In the genomic region with DNA sequence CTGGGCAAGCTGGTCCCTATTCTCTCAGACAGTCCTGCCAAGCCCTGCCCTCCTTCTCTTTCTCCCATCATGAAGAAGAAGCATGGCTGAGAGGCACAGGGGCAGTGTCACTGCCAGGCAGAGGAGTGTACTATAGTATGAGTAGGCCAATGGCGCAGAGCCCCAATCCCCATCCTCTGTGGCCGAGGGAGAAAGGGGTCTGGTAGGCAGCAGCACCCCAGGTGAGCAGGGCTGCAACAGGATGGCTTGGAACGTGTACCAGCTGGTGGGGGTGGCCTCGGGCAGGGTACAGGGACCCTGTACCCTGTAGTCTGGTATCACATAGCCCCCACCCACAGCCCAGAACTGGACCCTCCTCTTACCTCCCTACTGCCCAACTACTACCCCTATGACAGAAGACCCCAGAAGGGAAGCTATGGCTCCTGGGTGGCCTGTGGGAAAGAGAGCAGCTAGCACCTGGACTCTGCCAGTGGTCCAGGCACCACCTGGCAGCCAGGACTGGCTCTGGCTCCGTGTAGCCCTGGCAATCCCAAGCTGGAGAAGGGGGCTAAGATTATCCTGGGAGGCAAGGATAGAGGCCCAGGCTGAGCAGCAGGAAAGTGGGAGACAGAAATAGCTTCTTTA, we compare ENCODE assay signal across 11 cellular contexts. TPM values are rescaled to one million over a fixed set of nuclear protein-coding genes. Genes with fewer than 3 reads are reported as not detected.
A peak's percentile ranks its signal among the peaks of the same experiment; 100 is the strongest.
DNase-seq lines count a peak whose midpoint lies in the region; ATAC-seq and TF ChIP-seq lines count a peak whose summit lies in the region.
"Had no signal": no experiment of that assay in that cellular context is flagged by ENCODE, and none has a peak within 500 bp of the region (broad histone marks: within the 10 kb centered on the region; RNA-seq: fewer than 3 reads in every experiment).

No MANE protein-coding gene starts in this region.

- H3K27ac Mint-ChIP-seq in activated naive CD4-positive, alpha-beta T cell treated with anti-CD3 and anti-CD28 coated beads, Interleukin-2, amount 10 ng/mL, durations not matched to agents 7 days and 5 days: peak overlapping the region; percentile 64
- H3K27ac Mint-ChIP-seq in mesothelial cell of epicardium: peak overlapping the region; percentile 90

- intact Hi-C loops in mammary epithelial cell (cut with micrococcal nuclease): loop anchor here (10.0 kb wide), 1 partner anchor 413 kb away; no protein-coding TSS in a partner anchor
- intact Hi-C loops in transverse colon (cut with DNase I; ENCODE audit: low total_unique reads): no loop called here

- H3K9me3 ChIP-seq in mammary epithelial cell (replicated peaks; ENCODE audit: insufficient read depth, low read length): no peaks in the 10 kb centered on the region
- H3K9me3 ChIP-seq in transverse colon: no peaks in the 10 kb centered on the region
- H3K9me3 ChIP-seq: BE2C had no signal

- H3K4me3 Mint-ChIP-seq in activated naive CD4-positive, alpha-beta T cell treated with anti-CD3 and anti-CD28 coated beads, Interleukin-2, amount 10 ng/mL, durations not matched to agents 7 days and 5 days: no peak overlapping the region
- H3K4me3 Mint-ChIP-seq in mesothelial cell of epicardium: no peak overlapping the region

- H3K27me3 Mint-ChIP-seq in activated naive CD4-positive, alpha-beta T cell treated with anti-CD3 and anti-CD28 coated beads, Interleukin-2, amount 10 ng/mL, durations not matched to agents 7 days and 5 days: no peaks in the 10 kb centered on the region
- no peaks in the 10 kb centered on the region for H3K27me3 Mint-ChIP-seq in mesothelial cell of epicardium (ENCODE audit: low read depth)

- peaks cover 48% of the 10 kb centered on the region for H3K4me1 Mint-ChIP-seq in activated naive CD4-positive, alpha-beta T cell treated with anti-CD3 and anti-CD28 coated beads, Interleukin-2, amount 10 ng/mL, durations not matched to agents 7 days and 5 days
- H3K4me1 Mint-ChIP-seq in mesothelial cell of epicardium: peaks cover 31% of the 10 kb centered on the region

- TF ChIP-seq CTCF in mammary epithelial cell (conservative IDR thresholded peaks at IDR 0.05 in 1 of 2, IDR thresholded peaks at IDR 0.05 in 1 of 2; ENCODE audit: extremely low read depth in 1 of 2, insufficient read depth in 1 of 2, low read depth in 1 of 2, low read length in 2 of 2) (no peak), mesothelial cell of epicardium (IDR thresholded peaks at IDR 0.05; ENCODE audit: unreplicated experiment) (no peak), transverse colon (IDR thresholded peaks at IDR 0.05) (no peak)

- in situ Hi-C loops in mammary epithelial cell (cut with MboI; ENCODE audit: low sequenced_read_pairs in 2 of 2) (no loop called here), transverse colon (cut with MboI; ENCODE audit: low pct_ligation_motif_present in 1 of 4, low pct_unique_long_range_greater_than_20kb in 1 of 4, low sequenced_read_pairs in 3 of 4) (no loop called here)

- no peak for TF ChIP-seq EP300 in transverse colon (IDR thresholded peaks at IDR 0.05; ENCODE audit: low read depth)

- DNase-seq in activated naive CD4-positive, alpha-beta T cell treated with anti-CD3 and anti-CD28 coated beads, Interleukin-2, amount 10 ng/mL, durations not matched to agents 7 days and 5 days: no peak
- no peak for DNase-seq in activated naive CD4-positive, alpha-beta T cell treated with anti-CD3 and anti-CD28 coated beads, Interleukin-2, amount 50 U/mL, for 16 hours
- DNase-seq in mammary epithelial cell (no peak), mesothelial cell of epicardium (ENCODE audit: low spot score in 2 of 2, unreplicated experiment in 2 of 2) (no peak), transverse colon (no peak), NCI-H2081 treated with DMSO at 0.1 percent for 48 hours (lab: John Stamatoyannopoulos, UW) (no peak), NCI-H2171 treated with DMSO at 0.1 percent for 48 hours (lab: John Stamatoyannopoulos, UW) (no peak)
- DNase-seq: activated CD8-positive, alpha-beta memory T cell treated with anti-CD3 and anti-CD28 coated beads for 24 hours; NCI-H1417 treated with DMSO at 0.1 percent for 48 hours had no signal

- no peak overlapping the region for H2AFZ ChIP-seq in mammary epithelial cell (ENCODE audit: low read depth, low read length)

- H3K9ac ChIP-seq in mammary epithelial cell (ENCODE audit: insufficient read depth, low read length): no peak overlapping the region

- no TSS peak for BruUV-seq in mammary epithelial cell (replicated peaks; lab: Mats Ljungman, UMichigan)

- H3K27me3 ChIP-seq in mammary epithelial cell (ENCODE audit: insufficient read depth, low read length) (no peaks in the 10 kb centered on the region), transverse colon (no peaks in the 10 kb centered on the region)
- H3K27me3 ChIP-seq: BE2C had no signal

- peaks cover 78% of the 10 kb centered on the region for H3K79me2 ChIP-seq in mammary epithelial cell (ENCODE audit: insufficient read depth, low read length)

- peak overlapping the region; percentile 65 for H3K4me2 ChIP-seq in mammary epithelial cell (ENCODE audit: insufficient read depth, low read depth, low read length)

- H3K9me3 Mint-ChIP-seq in activated naive CD4-positive, alpha-beta T cell treated with anti-CD3 and anti-CD28 coated beads, Interleukin-2, amount 10 ng/mL, durations not matched to agents 7 days and 5 days: no peaks in the 10 kb centered on the region
- H3K9me3 Mint-ChIP-seq in mesothelial cell of epicardium: no peaks in the 10 kb centered on the region

- H3K36me3 ChIP-seq in mammary epithelial cell (ENCODE audit: insufficient read depth, low read length): peaks cover 18% of the 10 kb centered on the region
- H3K36me3 ChIP-seq in transverse colon: peaks cover 0 to 26% (median 6%) of the 10 kb centered on the region in 4 donors

- H3K4me3 ChIP-seq in mammary epithelial cell (replicated peaks in 1 of 3; ENCODE audit: insufficient read depth in 1 of 3, low read depth in 2 of 3, low read length in 3 of 3): no peak overlapping the region
- H3K4me3 ChIP-seq in transverse colon: no peak overlapping the region

- H4K20me1 ChIP-seq in mammary epithelial cell (ENCODE audit: insufficient read depth, low read length): no peaks in the 10 kb centered on the region

- H3K4me1 ChIP-seq in mammary epithelial cell (ENCODE audit: insufficient read depth, low read length) (peaks cover 46% of the 10 kb centered on the region), transverse colon (peaks cover 29 to 61% (median 48%) of the 10 kb centered on the region in 4 donors)

- peaks cover 44% of the 10 kb centered on the region for H3K36me3 Mint-ChIP-seq in activated naive CD4-positive, alpha-beta T cell treated with anti-CD3 and anti-CD28 coated beads, Interleukin-2, amount 10 ng/mL, durations not matched to agents 7 days and 5 days
- peaks cover 4% of the 10 kb centered on the region for H3K36me3 Mint-ChIP-seq in mesothelial cell of epicardium

- H3K27ac ChIP-seq in mammary epithelial cell (ENCODE audit: insufficient read depth, low read depth, low read length) (no peak overlapping the region), transverse colon (peak overlapping the region; percentile 96 to 99 (median 97))

- CTCF ChIA-PET in activated naive CD4-positive, alpha-beta T cell treated with anti-CD3 and anti-CD28 coated beads, Interleukin-2, amount 10 ng/mL, durations not matched to agents 7 days and 5 days (lab: Charles Lee): interaction anchor here (1.0 to 1.4 kb wide), 3 partner anchors 8 to 226 kb away, joined by 3 read pairs; no protein-coding TSS in a partner anchor
- CTCF ChIA-PET in mammary epithelial cell (lab: Charles Lee; ENCODE audit: low non-redundant PET): no interaction called here

- no peak for ATAC-seq in GM21390 (IDR thresholded peaks at IDR 0.05; ENCODE audit: unreplicated experiment)

- WGBS in mammary epithelial cell (ENCODE audit: low coverage, missing lambda C conversion rate): 41% methylated on average over 5 of the region's 5 CpGs
- WGBS in transverse colon (ENCODE audit: low coverage in 1 of 2), 2 donors: 79% methylated on average over 5 of the region's 5 CpGs; no CpG with 5 or more reads in 1 of the 2 donors

- dilution Hi-C loops in mammary epithelial cell (cut with HindIII; ENCODE audit: low sequenced_read_pairs): loop anchor here (5.0 kb wide), 1 partner anchor 71 kb away; no protein-coding TSS in a partner anchor

- no peak for TF ChIP-seq POLR2A in transverse colon (IDR thresholded peaks at IDR 0.05)

RNA-seq across cellular contexts. Expression of a gene that starts 4.4 kb away (rescaled TPM):
- total RNA-seq in mammary epithelial cell (10 to 100 TPM; 66.1 to 75.3 TPM), mesothelial cell of epicardium (70.1 to 72.3 TPM (median 72.2 TPM) in 3 replicates), transverse colon (100 to 1,000 TPM in 3 of 4 donors, 10 to 100 TPM in 1; 99.0 to 130 (median 109) TPM)
- 77.9 TPM for polyA plus RNA-seq in mammary epithelial cell
- polyA minus RNA-seq in mammary epithelial cell: 102 TPM

RNA-seq across cellular contexts. Expression of a gene that starts 10.6 kb away (rescaled TPM):
- total RNA-seq in mammary epithelial cell (10 to 100 TPM; 39.5 to 49.0 TPM), mesothelial cell of epicardium (44.0 to 48.6 TPM (median 48.1 TPM) in 3 replicates), transverse colon (10 to 100 TPM; 17.7 to 45.9 (median 34.6) TPM)
- 32.0 TPM for polyA plus RNA-seq in mammary epithelial cell
- 52.4 TPM for polyA minus RNA-seq in mammary epithelial cell

RNA-seq across cellular contexts. Expression of a gene that starts 10.8 kb away (rescaled TPM):
- total RNA-seq in mammary epithelial cell (100 to 1,000 TPM in 1 of 2 donors, 10 to 100 TPM in 1; 44.8 to 132 TPM), mesothelial cell of epicardium (76.5 to 82.4 TPM (median 82.0 TPM) in 3 replicates), transverse colon (100 to 1,000 TPM in 1 of 4 donors, 10 to 100 TPM in 3; 63.2 to 131 (median 77.9) TPM)
- polyA plus RNA-seq in mammary epithelial cell: 203 TPM
- polyA minus RNA-seq in mammary epithelial cell: 238 TPM

RNA-seq across cellular contexts. Expression of a gene that starts 35.4 kb away (rescaled TPM):
- total RNA-seq in mammary epithelial cell (not detected), mesothelial cell of epicardium (0.43 to 0.66 TPM in 2 of 3 replicates, not detected in the other), transverse colon (not detected)
- polyA plus RNA-seq in mammary epithelial cell: not detected
- polyA minus RNA-seq in mammary epithelial cell: not detected

RNA-seq across cellular contexts. Expression of a gene that starts 43.7 kb away (rescaled TPM):
- total RNA-seq in mammary epithelial cell: not detected
- not detected for polyA plus RNA-seq in mammary epithelial cell
- polyA minus RNA-seq in mammary epithelial cell: not detected
- not detected in 3 replicates for total RNA-seq in mesothelial cell of epicardium
- total RNA-seq in transverse colon: not detected
